3 cellular contexts compared by ENCODE assay signal in genomic region chr17:41784207-41784744, GRCh38.
TF ChIP-seq lines count a peak whose summit lies in the region.

No MANE protein-coding gene starts in this region.

TF ChIP-seq in GM23338, 12 proteins besides CTCF, POLR2A, EP300 and RAD21 (continues in another document):
- TF ChIP-seq POLR2AphosphoS5 (IDR thresholded peaks at IDR 0.05; ENCODE audit: low read depth) (no peak), ZNF462 (CRISPR knock-in tag; IDR thresholded peaks at IDR 0.05) (no peak), ZNF114 (CRISPR knock-in tag; IDR thresholded peaks at IDR 0.05) (no peak), NANOG (IDR thresholded peaks at IDR 0.05; ENCODE audit: borderline replicate concordance) (no peak), ZNF331 (CRISPR knock-in tag; IDR thresholded peaks at IDR 0.05; ENCODE audit: low read depth) (no peak)

TF ChIP-seq in GM12878, 131 proteins besides CTCF, POLR2A, EP300 and RAD21:
- TF ChIP-seq BCL3 (IDR thresholded peaks at IDR 0.05; ENCODE audit: borderline replicate concordance, insufficient read depth, low read depth, low read length, poor library complexity, severe bottlenecking), result no peak
- TF ChIP-seq CREM (IDR thresholded peaks at IDR 0.05; ENCODE audit: low read depth), result no peak
- TF ChIP-seq IRF3 (IDR thresholded peaks at IDR 0.05), result no peak
- TF ChIP-seq JUND (IDR thresholded peaks at IDR 0.05; ENCODE audit: low read depth, low read length), result 0 out of 2 replicates have a peak, but pooled peaks have one; percentile 18
- no peak for TF ChIP-seq USF2 (IDR thresholded peaks at IDR 0.05; ENCODE audit: borderline replicate concordance, low read depth, low read length)
- TF ChIP-seq ETV6 (conservative IDR thresholded peaks at IDR 0.05 in 1 of 2, IDR thresholded peaks at IDR 0.05 in 1 of 2; ENCODE audit: borderline replicate concordance in 1 of 2, low read depth in 1 of 2), result no peak
- TF ChIP-seq EGR1 (IDR thresholded peaks at IDR 0.05; ENCODE audit: borderline replicate concordance in 1 of 2, low read depth in 2 of 2, low read length in 2 of 2), result peak in 1 of 2 experiments; percentile 89; a peak in 2 of 3 replicates
- TF ChIP-seq MTA2 (IDR thresholded peaks at IDR 0.05; ENCODE audit: low read depth), result peak; percentile 34; the same call in 1 of the 2 replicates

TF ChIP-seq in neural cell, 6 proteins besides CTCF, POLR2A, EP300 and RAD21:
- TF ChIP-seq REST (IDR thresholded peaks at IDR 0.05; ENCODE audit: borderline replicate concordance) (no peak), POLR2AphosphoS5 (IDR thresholded peaks at IDR 0.05) (no peak), EZH2 (IDR thresholded peaks at IDR 0.05; ENCODE audit: borderline replicate concordance, insufficient read depth, low read length, poor library complexity, severe bottlenecking) (no peak), SMC3 (conservative IDR thresholded peaks at IDR 0.05; ENCODE audit: poor library complexity) (no peak), TAF1 (IDR thresholded peaks at IDR 0.05; ENCODE audit: low read depth) (no peak), MXI1 (conservative IDR thresholded peaks at IDR 0.05; ENCODE audit: poor library complexity, severe bottlenecking) (no peak)
